ENCODE assay signal across 11 cellular contexts in the genomic region with DNA sequence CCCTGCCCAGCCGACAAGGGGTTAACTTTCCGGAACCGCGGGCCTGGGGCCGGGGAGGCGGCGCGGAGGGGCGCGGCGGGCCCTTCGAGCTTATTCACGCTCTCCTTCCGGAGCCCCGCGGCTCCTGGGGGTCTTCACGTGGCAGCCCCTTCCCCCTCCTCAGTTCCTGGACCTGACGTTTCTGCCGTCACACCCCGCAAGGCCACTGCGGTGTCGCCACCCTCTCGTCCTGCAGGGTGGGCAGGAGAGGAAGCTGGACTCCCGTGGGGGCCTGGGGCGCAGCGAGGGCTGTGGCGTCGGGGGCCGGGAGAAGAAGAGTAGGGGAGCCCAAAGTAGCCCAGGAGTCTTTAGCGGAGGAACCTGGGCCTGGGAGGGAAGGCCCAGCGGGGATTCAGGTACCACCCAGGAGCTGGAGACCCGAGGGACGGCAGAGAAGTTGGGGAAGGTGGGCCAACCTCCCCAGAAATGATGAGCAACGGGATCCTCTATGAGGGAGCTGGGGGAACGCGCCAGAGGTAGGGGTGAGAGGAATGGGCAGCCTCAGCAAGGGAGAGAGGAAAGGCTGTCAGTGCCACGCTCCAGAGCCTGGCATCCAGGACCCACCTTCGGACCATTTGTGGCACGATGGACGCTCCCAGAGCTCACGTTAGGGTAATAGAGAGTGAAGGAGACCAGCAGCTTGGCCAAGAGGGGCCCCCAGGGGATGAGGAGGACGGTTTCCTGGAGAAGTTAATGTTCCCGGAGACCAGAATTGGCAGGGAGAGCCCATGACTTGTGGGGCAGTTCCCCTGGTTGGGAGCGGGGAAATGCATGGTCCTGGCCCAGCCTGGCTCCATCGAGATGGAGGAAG. TPM values are rescaled to one million over a fixed set of nuclear protein-coding genes. Genes with fewer than 3 reads are reported as not detected.
DNase-seq lines count a peak whose midpoint lies in the region; ATAC-seq and TF ChIP-seq lines count a peak whose summit lies in the region.
"Had no signal": no experiment of that assay in that cellular context is flagged by ENCODE, and none has a peak within 500 bp of the region (broad histone marks: within the 10 kb centered on the region; RNA-seq: fewer than 3 reads in every experiment).

No MANE protein-coding gene starts in this region.

- ATAC-seq in gastrocnemius medialis: no peak

- H3K27ac ChIP-seq in esophagus squamous epithelium: peak overlapping the region in 2 of 4 donors; percentile 26 to 79
- peak overlapping the region; percentile 32 to 57 (median 47) for H3K27ac ChIP-seq in gastrocnemius medialis

- WGBS in esophagus squamous epithelium, 2 donors: 25 to 40% methylated on average over 16 to 37 of the region's 45 CpGs

- DNase-seq in DMS53 (lab: John Stamatoyannopoulos, UW) (peak; percentile 47), DMS53 treated with DMSO at 0.1 percent for 48 hours (lab: John Stamatoyannopoulos, UW; ENCODE audit: unreplicated experiment) (no peak), NCI-H69 (lab: John Stamatoyannopoulos, UW) (peak; percentile 13), esophagus squamous epithelium (lab: John Stamatoyannopoulos, UW) (no peak), gastrocnemius medialis (no peak), SW 1271 (lab: John Stamatoyannopoulos, UW) (no peak), cerebellar nuclear complex (lab: John Stamatoyannopoulos, UW) (no peak), AG20443 (ENCODE audit: low spot score) (no peak)
- DNase-seq: 8988T; activated CD4-positive, alpha-beta T cell treated with anti-CD3 and anti-CD28 coated beads, Interleukin-2, amount 50 U/mL, for 4 hours; cortex of kidney had no signal

- H3K4me3 ChIP-seq in esophagus squamous epithelium: peak overlapping the region in 3 of 4 donors; percentile 55 to 95 (median 81)
- H3K4me3 ChIP-seq in gastrocnemius medialis: peak overlapping the region; percentile 43 to 68 (median 64)

- TF ChIP-seq CTCF in esophagus squamous epithelium (IDR thresholded peaks at IDR 0.05) (no peak), gastrocnemius medialis (IDR thresholded peaks at IDR 0.05 in 4 of 5, conservative IDR thresholded peaks at IDR 0.05 in 1 of 5) (no peak)

- H3K4me1 ChIP-seq in esophagus squamous epithelium (peaks cover 40 to 68% (median 45%) of the 10 kb centered on the region in 3 donors), gastrocnemius medialis (peaks cover 10 to 26% of the 10 kb centered on the region in 2 donors)

- no peaks in the 10 kb centered on the region for H3K36me3 ChIP-seq in esophagus squamous epithelium
- no peaks in the 10 kb centered on the region for H3K36me3 ChIP-seq in gastrocnemius medialis

- intact Hi-C loops in esophagus squamous epithelium (cut with DNase I): no loop called here
- intact Hi-C loops in gastrocnemius medialis (cut with DNase I; ENCODE audit: low total_unique reads): loop anchor here (5.0 kb wide), 3 partner anchors 286 to 351 kb away; a partner anchor contains a TSS

- peaks cover 0 to 60% (median 7%) of the 10 kb centered on the region in 4 donors for H3K27me3 ChIP-seq in esophagus squamous epithelium
- H3K27me3 ChIP-seq in gastrocnemius medialis: peaks cover 11 to 14% (median 14%) of the 10 kb centered on the region in 3 donors

- in situ Hi-C loops in gastrocnemius medialis (cut with MboI; ENCODE audit: low sequenced_read_pairs in 4 of 4): loop anchor here in 1 of 4 donors (5.0 kb wide), 1 partner anchor 196 kb away; no protein-coding TSS in a partner anchor

- TF ChIP-seq POLR2A in esophagus squamous epithelium (IDR thresholded peaks at IDR 0.05): no peak
- no peak for TF ChIP-seq POLR2A in gastrocnemius medialis (IDR thresholded peaks at IDR 0.05)

- H3K9me3 ChIP-seq in esophagus squamous epithelium: no peaks in the 10 kb centered on the region
- no peaks in the 10 kb centered on the region for H3K9me3 ChIP-seq in gastrocnemius medialis

RNA-seq across cellular contexts. Expression of a gene that starts 3.3 kb away (rescaled TPM):
- total RNA-seq in esophagus squamous epithelium: 10 to 100 TPM in 1 of 4 donors, 1 to 10 TPM in 3; 2.1 to 14.1 (median 5.9) TPM
- 1 to 10 TPM; 4.6 to 9.6 (median 6.9) TPM for total RNA-seq in gastrocnemius medialis

RNA-seq across cellular contexts. Expression of a gene that starts 9.8 kb away (rescaled TPM):
- total RNA-seq in esophagus squamous epithelium (10 to 100 TPM; 42.3 to 70.5 (median 53.2) TPM), gastrocnemius medialis (10 to 100 TPM; 12.6 to 50.2 (median 34.4) TPM)

RNA-seq across cellular contexts. Expression of a gene that starts 21.7 kb away (rescaled TPM):
- total RNA-seq in esophagus squamous epithelium: 10 to 100 TPM; 14.9 to 55.7 (median 22.7) TPM
- 10 to 100 TPM; 47.2 to 59.9 (median 57.7) TPM for total RNA-seq in gastrocnemius medialis

RNA-seq across cellular contexts. Expression of a gene that starts 26.5 kb away (rescaled TPM):
- total RNA-seq in esophagus squamous epithelium (1 to 10 TPM; 1.1 to 4.0 (median 2.0) TPM), gastrocnemius medialis (1 to 10 TPM in 2 of 4 donors, under 1 TPM in 2; 0.31 to 1.7 (median 1.2) TPM)

Comparison
In these comparisons a context has a peak if more than half of its experiments do, and no peak if none do; other contexts are left out.
1. DNase-seq: peak in DMS53 (single experiment) and NCI-H69 (single experiment); none in DMS53 treated with DMSO at 0.1 percent for 48 hours (single experiment), esophagus squamous epithelium (single experiment), gastrocnemius medialis (0 of 2), SW 1271 (0 of 2), cerebellar nuclear complex (0 of 2) and AG20443 (single experiment).